Comparison of ENCODE assay signal across 1 cellular context in genomic region chr18:57621252-57621607, GRCh38.
TF ChIP-seq lines count a peak whose summit lies in the region.

No MANE protein-coding gene starts in this region.

TF ChIP-seq in SK-N-SH, 30 proteins besides CTCF, POLR2A, EP300 and RAD21 (continued from another document):
- TF ChIP-seq USF1 (IDR thresholded peaks at IDR 0.05; ENCODE audit: borderline replicate concordance, low read depth), result no peak
- no peak for TF ChIP-seq GATA2 (CRISPR knock-in tag; IDR thresholded peaks at IDR 0.05)
- TF ChIP-seq JUND (IDR thresholded peaks at IDR 0.05), result no peak
- no peak for TF ChIP-seq IRF3 (IDR thresholded peaks at IDR 0.05; ENCODE audit: low read depth, low read length)
- no peak for TF ChIP-seq REST (IDR thresholded peaks at IDR 0.05; ENCODE audit: low read depth, low read length)
- no peak for TF ChIP-seq GABPA (IDR thresholded peaks at IDR 0.05; ENCODE audit: low read depth)
TF ChIP-seq in SK-N-SH: peak in this region for 0.
